ENCODE assay signal across 33 cellular contexts in genomic region chr19:2436384-2436783, GRCh38. TPM values are rescaled to one million over a fixed set of nuclear protein-coding genes. Genes with fewer than 3 reads are reported as not detected.
DNase-seq lines count a peak whose midpoint lies in the region; ATAC-seq and TF ChIP-seq lines count a peak whose summit lies in the region.
"Had no signal": no experiment of that assay in that cellular context is flagged by ENCODE, and none has a peak within 500 bp of the region (broad histone marks: within the 10 kb centered on the region; RNA-seq: fewer than 3 reads in every experiment).

No MANE protein-coding gene starts in this region.

- no peaks in the 10 kb centered on the region for H3K9me3 Mint-ChIP-seq in stimulated activated naive CD8-positive, alpha-beta T cell treated with anti-CD3 and anti-CD28 coated beads, Interleukin-15, amount 100 ng/mL, for 72 hours
- H3K9me3 Mint-ChIP-seq: CD14-positive monocyte; CD4-positive, alpha-beta memory T cell; CD4-positive, alpha-beta T cell; CD4-positive, CD25-positive, alpha-beta regulatory T cell; CD8-positive, alpha-beta memory T cell; CD8-positive, alpha-beta T cell had no signal

- H3K27me3 ChIP-seq in right cardiac atrium (ENCODE audit: control insufficient read depth, insufficient read depth): no peaks in the 10 kb centered on the region
- no peaks in the 10 kb centered on the region for H3K27me3 ChIP-seq in heart right ventricle
- H3K27me3 ChIP-seq: BE2C; BLaER1; BLaER1 treated with 17β-estradiol and CSF1 and Interleukin-3, amounts not matched to agents 10 nM and 100 nM had no signal

- no peaks in the 10 kb centered on the region for H3K27me3 Mint-ChIP-seq in stimulated activated naive CD8-positive, alpha-beta T cell treated with anti-CD3 and anti-CD28 coated beads, Interleukin-15, amount 100 ng/mL, for 72 hours
- H3K27me3 Mint-ChIP-seq: B cell; CD4-positive, alpha-beta memory T cell; CD4-positive, alpha-beta T cell; CD4-positive, CD25-positive, alpha-beta regulatory T cell had no signal

- WGBS in right cardiac atrium: 96% methylated on average over 39 of the region's 39 CpGs
- 98 to 99% methylated on average over 21 to 39 of the region's 39 CpGs for WGBS in heart right ventricle, 2 donors

- no peaks in the 10 kb centered on the region for H3K4me1 ChIP-seq in right cardiac atrium (ENCODE audit: control insufficient read depth, insufficient read depth, low read length)
- no peaks in the 10 kb centered on the region for H3K4me1 ChIP-seq in heart right ventricle
- H3K4me1 ChIP-seq: A549, BE2C, Caco-2 had no signal

- H3K4me1 Mint-ChIP-seq in stimulated activated naive CD8-positive, alpha-beta T cell treated with anti-CD3 and anti-CD28 coated beads, Interleukin-15, amount 100 ng/mL, for 72 hours: peaks cover under 1% of the 10 kb centered on the region
- H3K4me1 Mint-ChIP-seq: B cell, CD14-positive monocyte had no signal

- ATAC-seq in Right ventricle myocardium inferior: no peak
- no peak for ATAC-seq in left cardiac atrium
- ATAC-seq in right cardiac atrium: no peak
- no peak for ATAC-seq in heart right ventricle
- peak; percentile 63 for ATAC-seq in stimulated activated naive CD8-positive, alpha-beta T cell treated with anti-CD3 and anti-CD28 coated beads, Interleukin-15, amount 100 ng/mL, for 72 hours
- ATAC-seq in stimulated activated naive CD8-positive, alpha-beta T cell treated with anti-CD3 and anti-CD28 coated beads, Interleukin-15, Interleukin-2, amounts not matched to agents 100 U/mL and 50 U/mL, for 24 hours: no peak
- ATAC-seq: A549; CD8-positive, alpha-beta T cell had no signal

- no peak overlapping the region for H3K27ac ChIP-seq in right cardiac atrium (ENCODE audit: low read length)
- no peak overlapping the region for H3K27ac ChIP-seq in heart right ventricle
- H3K27ac ChIP-seq: 22Rv1; A549; BLaER1; BLaER1 treated with 17β-estradiol and CSF1 and Interleukin-3, amounts not matched to agents 10 nM and 100 nM; C4-2B had no signal

- intact Hi-C loops in Right ventricle myocardium inferior (cut with DNase I): no loop called here
- intact Hi-C loops in left cardiac atrium (cut with DNase I): no loop called here
- intact Hi-C loops in right cardiac atrium (cut with DNase I): no loop called here
- intact Hi-C loops in heart right ventricle (cut with DNase I): no loop called here

- no peak for TF ChIP-seq CTCF in heart right ventricle (IDR thresholded peaks at IDR 0.05)

- no peak overlapping the region for H3K4me3 Mint-ChIP-seq in stimulated activated naive CD8-positive, alpha-beta T cell treated with anti-CD3 and anti-CD28 coated beads, Interleukin-15, amount 100 ng/mL, for 72 hours
- H3K4me3 Mint-ChIP-seq: B cell; CD14-positive monocyte; CD4-positive, alpha-beta memory T cell; CD4-positive, alpha-beta T cell; CD4-positive, CD25-positive, alpha-beta regulatory T cell; CD8-positive, alpha-beta memory T cell; CD8-positive, alpha-beta T cell had no signal

- DNase-seq in Right ventricle myocardium inferior (ENCODE audit: missing footprints): peak; percentile 23
- DNase-seq in left cardiac atrium: no peak
- DNase-seq in right cardiac atrium: peak in 2 of 3 donors; percentile 27 to 36
- no peak for DNase-seq in heart right ventricle
- no peak for DNase-seq in stimulated activated naive CD8-positive, alpha-beta T cell treated with anti-CD3 and anti-CD28 coated beads, Interleukin-15, amount 100 ng/mL, for 72 hours
- no peak for DNase-seq in stimulated activated naive CD8-positive, alpha-beta T cell treated with anti-CD3 and anti-CD28 coated beads, Interleukin-15, Interleukin-2, amounts not matched to agents 100 U/mL and 50 U/mL, for 24 hours
- DNase-seq: 8988T; ACHN; AML-193; BE2C; C1 segment of cervical spinal cord; Caco-2; Calu3; CD4-positive, alpha-beta memory T cell; CD4-positive, alpha-beta T cell; CD4-positive, CD25-positive, alpha-beta regulatory T cell; CD8-positive, alpha-beta memory T cell; CD8-positive, alpha-beta T cell; COR-L47; DMS 273 treated with DMSO at 0.1 percent for 48 hours; DMS153; DMS53; DMS79; DMS79 treated with DMSO at 0.1 percent for 48 hours; DND-41; EL had no signal

- no peaks in the 10 kb centered on the region for H3K9me3 ChIP-seq in right cardiac atrium (ENCODE audit: control insufficient read depth, low read length)
- no peaks in the 10 kb centered on the region for H3K9me3 ChIP-seq in heart right ventricle
- H3K9me3 ChIP-seq: A549; BE2C; BLaER1; BLaER1 treated with 17β-estradiol and CSF1 and Interleukin-3, amounts not matched to agents 10 nM and 100 nM; Caco-2 had no signal

- H3K4me3 ChIP-seq in right cardiac atrium (ENCODE audit: low read length): no peak overlapping the region
- H3K4me3 ChIP-seq in heart right ventricle: no peak overlapping the region
- H3K4me3 ChIP-seq: A549; BLaER1; BLaER1 treated with 17β-estradiol and CSF1 and Interleukin-3, amounts not matched to agents 10 nM and 100 nM had no signal

- H3K27ac Mint-ChIP-seq in stimulated activated naive CD8-positive, alpha-beta T cell treated with anti-CD3 and anti-CD28 coated beads, Interleukin-15, amount 100 ng/mL, for 72 hours: no peak overlapping the region
- H3K27ac Mint-ChIP-seq: B cell; CD14-positive monocyte; CD4-positive, alpha-beta T cell; CD4-positive, CD25-positive, alpha-beta regulatory T cell; CD8-positive, alpha-beta memory T cell; CD8-positive, alpha-beta T cell had no signal

- H3K36me3 ChIP-seq in heart right ventricle: peaks cover 0 to 59% (median 27%) of the 10 kb centered on the region in 9 donors

RNA-seq across cellular contexts. Expression of gene TIMM13, which starts 9.0 kb away (rescaled TPM):
- 86.9 TPM for total RNA-seq in Right ventricle myocardium inferior
- 10 to 100 TPM; 76.8 to 78.7 TPM for total RNA-seq in left cardiac atrium
- 10 to 100 TPM; 73.9 to 91.2 (median 81.2) TPM for total RNA-seq in right cardiac atrium
- polyA plus RNA-seq in right cardiac atrium: 69.6 TPM
- 10 to 100 TPM; 54.2 to 94.2 (median 64.9) TPM for total RNA-seq in heart right ventricle
- polyA plus RNA-seq in heart right ventricle: 100 to 1,000 TPM in 1 of 2 donors, 10 to 100 TPM in 1; 79.6 to 116 TPM

RNA-seq across cellular contexts. Expression of gene LMNB2, which starts 20.4 kb away (rescaled TPM):
- 19.2 TPM for total RNA-seq in Right ventricle myocardium inferior
- 10 to 100 TPM; 19.5 to 20.6 TPM for total RNA-seq in left cardiac atrium
- total RNA-seq in right cardiac atrium: 10 to 100 TPM in 3 of 4 donors, 1 to 10 TPM in 1; 9.6 to 21.6 (median 14.9) TPM
- 12.1 TPM for polyA plus RNA-seq in right cardiac atrium
- total RNA-seq in heart right ventricle: 10 to 100 TPM in 6 of 10 donors, 1 to 10 TPM in 4; 7.5 to 21.2 (median 10.1) TPM
- polyA plus RNA-seq in heart right ventricle: 10 to 100 TPM in 1 of 2 donors, 1 to 10 TPM in 1; 9.1 to 18.8 TPM

RNA-seq across cellular contexts. Expression of gene GADD45B, which starts 39.5 kb away (rescaled TPM):
- total RNA-seq in Right ventricle myocardium inferior: 39.8 TPM
- 100 to 1,000 TPM in 1 of 2 donors, 10 to 100 TPM in 1; 64.0 to 189 TPM for total RNA-seq in left cardiac atrium
- total RNA-seq in right cardiac atrium: 100 to 1,000 TPM in 2 of 4 donors, 10 to 100 TPM in 2; 52.4 to 205 (median 78.9) TPM
- polyA plus RNA-seq in right cardiac atrium: 195 TPM
- 100 to 1,000 TPM in 2 of 10 donors, 10 to 100 TPM in 8; 19.6 to 297 (median 31.3) TPM for total RNA-seq in heart right ventricle
- 10 to 100 TPM; 81.4 to 95.2 TPM for polyA plus RNA-seq in heart right ventricle

Comparison
In these comparisons a context has a peak if more than half of its experiments do, and no peak if none do; other contexts are left out.
1. DNase-seq: peak in Right ventricle myocardium inferior (single experiment) and right cardiac atrium (2 of 3); none in left cardiac atrium (single experiment), heart right ventricle (0 of 2), stimulated activated naive CD8-positive, alpha-beta T cell treated with anti-CD3 and anti-CD28 coated beads, Interleukin-15, amount 100 ng/mL, for 72 hours (0 of 2) and stimulated activated naive CD8-positive, alpha-beta T cell treated with anti-CD3 and anti-CD28 coated beads, Interleukin-15, Interleukin-2, amounts not matched to agents 100 U/mL and 50 U/mL, for 24 hours (single experiment).